In the genomic region with DNA sequence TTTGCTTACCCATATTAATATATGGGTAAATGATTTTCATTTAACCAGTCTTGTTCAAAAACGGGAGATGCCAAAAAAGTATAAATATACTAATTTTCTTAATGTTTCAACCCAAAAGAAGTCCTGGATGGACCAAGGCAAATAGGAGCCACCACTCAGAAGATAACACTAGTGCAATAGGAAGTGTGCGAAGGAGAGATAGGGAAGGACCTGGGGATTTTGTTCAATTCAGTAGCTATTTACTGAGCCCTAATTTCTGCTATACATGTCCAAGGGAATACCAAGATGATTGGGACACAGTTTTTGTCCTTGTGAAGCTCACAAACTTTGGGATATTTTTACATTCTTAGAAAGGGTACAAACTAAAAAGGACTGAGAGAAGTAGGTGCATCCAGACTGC, we compare ENCODE assay signal across 1 cellular context.
TF ChIP-seq lines count a peak whose summit lies in the region.

No MANE protein-coding gene starts in this region.

TF ChIP-seq in K562, 482 proteins besides CTCF, POLR2A, EP300 and RAD21 (continued from another document):
- TF ChIP-seq, protein P1, sequence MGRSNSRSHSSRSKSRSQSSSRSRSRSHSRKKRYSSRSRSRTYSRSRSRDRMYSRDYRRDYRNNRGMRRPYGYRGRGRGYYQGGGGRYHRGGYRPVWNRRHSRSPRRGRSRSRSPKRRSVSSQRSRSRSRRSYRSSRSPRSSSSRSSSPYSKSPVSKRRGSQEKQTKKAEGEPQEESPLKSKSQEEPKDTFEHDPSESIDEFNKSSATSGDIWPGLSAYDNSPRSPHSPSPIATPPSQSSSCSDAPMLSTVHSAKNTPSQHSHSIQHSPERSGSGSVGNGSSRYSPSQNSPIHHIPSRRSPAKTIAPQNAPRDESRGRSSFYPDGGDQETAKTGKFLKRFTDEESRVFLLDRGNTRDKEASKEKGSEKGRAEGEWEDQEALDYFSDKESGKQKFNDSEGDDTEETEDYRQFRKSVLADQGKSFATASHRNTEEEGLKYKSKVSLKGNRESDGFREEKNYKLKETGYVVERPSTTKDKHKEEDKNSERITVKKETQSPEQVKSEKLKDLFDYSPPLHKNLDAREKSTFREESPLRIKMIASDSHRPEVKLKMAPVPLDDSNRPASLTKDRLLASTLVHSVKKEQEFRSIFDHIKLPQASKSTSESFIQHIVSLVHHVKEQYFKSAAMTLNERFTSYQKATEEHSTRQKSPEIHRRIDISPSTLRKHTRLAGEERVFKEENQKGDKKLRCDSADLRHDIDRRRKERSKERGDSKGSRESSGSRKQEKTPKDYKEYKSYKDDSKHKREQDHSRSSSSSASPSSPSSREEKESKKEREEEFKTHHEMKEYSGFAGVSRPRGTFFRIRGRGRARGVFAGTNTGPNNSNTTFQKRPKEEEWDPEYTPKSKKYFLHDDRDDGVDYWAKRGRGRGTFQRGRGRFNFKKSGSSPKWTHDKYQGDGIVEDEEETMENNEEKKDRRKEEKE (IDR thresholded peaks at IDR 0.05; ENCODE audit: borderline replicate concordance in 1 of 2, control insufficient read depth in 1 of 2, low read depth in 2 of 2, low read length in 1 of 2), result no peak
- peak; percentile 80 for TF ChIP-seq TCF3 (CRISPR knock-in tag; IDR thresholded peaks at IDR 0.05)
- TF ChIP-seq PTTG1 (tag; IDR thresholded peaks at IDR 0.05; ENCODE audit: low read depth), result no peak
- TF ChIP-seq HNRNPL (IDR thresholded peaks at IDR 0.05; ENCODE audit: low read depth, low read length), result no peak
- peak; percentile 28; the same call in 1 of the 2 replicates for TF ChIP-seq STAT5A (IDR thresholded peaks at IDR 0.05; ENCODE audit: borderline replicate concordance, low read length)
- no peak for TF ChIP-seq GATA2 (CRISPR knock-in tag; IDR thresholded peaks at IDR 0.05)
- TF ChIP-seq, protein P2, sequence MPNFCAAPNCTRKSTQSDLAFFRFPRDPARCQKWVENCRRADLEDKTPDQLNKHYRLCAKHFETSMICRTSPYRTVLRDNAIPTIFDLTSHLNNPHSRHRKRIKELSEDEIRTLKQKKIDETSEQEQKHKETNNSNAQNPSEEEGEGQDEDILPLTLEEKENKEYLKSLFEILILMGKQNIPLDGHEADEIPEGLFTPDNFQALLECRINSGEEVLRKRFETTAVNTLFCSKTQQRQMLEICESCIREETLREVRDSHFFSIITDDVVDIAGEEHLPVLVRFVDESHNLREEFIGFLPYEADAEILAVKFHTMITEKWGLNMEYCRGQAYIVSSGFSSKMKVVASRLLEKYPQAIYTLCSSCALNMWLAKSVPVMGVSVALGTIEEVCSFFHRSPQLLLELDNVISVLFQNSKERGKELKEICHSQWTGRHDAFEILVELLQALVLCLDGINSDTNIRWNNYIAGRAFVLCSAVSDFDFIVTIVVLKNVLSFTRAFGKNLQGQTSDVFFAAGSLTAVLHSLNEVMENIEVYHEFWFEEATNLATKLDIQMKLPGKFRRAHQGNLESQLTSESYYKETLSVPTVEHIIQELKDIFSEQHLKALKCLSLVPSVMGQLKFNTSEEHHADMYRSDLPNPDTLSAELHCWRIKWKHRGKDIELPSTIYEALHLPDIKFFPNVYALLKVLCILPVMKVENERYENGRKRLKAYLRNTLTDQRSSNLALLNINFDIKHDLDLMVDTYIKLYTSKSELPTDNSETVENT (CRISPR knock-in tag; IDR thresholded peaks at IDR 0.05), result no peak
- no peak for TF ChIP-seq ZNF197 (CRISPR knock-in tag; IDR thresholded peaks at IDR 0.05; ENCODE audit: low read depth)
- TF ChIP-seq, protein P3, sequence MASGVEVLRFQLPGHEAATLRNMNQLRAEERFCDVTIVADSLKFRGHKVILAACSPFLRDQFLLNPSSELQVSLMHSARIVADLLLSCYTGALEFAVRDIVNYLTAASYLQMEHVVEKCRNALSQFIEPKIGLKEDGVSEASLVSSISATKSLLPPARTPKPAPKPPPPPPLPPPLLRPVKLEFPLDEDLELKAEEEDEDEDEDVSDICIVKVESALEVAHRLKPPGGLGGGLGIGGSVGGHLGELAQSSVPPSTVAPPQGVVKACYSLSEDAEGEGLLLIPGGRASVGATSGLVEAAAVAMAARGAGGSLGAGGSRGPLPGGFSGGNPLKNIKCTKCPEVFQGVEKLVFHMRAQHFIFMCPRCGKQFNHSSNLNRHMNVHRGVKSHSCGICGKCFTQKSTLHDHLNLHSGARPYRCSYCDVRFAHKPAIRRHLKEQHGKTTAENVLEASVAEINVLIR (CRISPR knock-in tag; IDR thresholded peaks at IDR 0.05), result no peak
- no peak for TF ChIP-seq SMAD3 (CRISPR knock-in tag; conservative IDR thresholded peaks at IDR 0.05)
- 0 out of 4 replicates have a peak, but pooled peaks of 1 of the 2 experiments have one; percentile 20 for TF ChIP-seq TBL1XR1 (IDR thresholded peaks at IDR 0.05; ENCODE audit: low read length in 2 of 2)
- no peak for TF ChIP-seq TBP (optimal IDR thresholded peaks at IDR 0.05; ENCODE audit: low read depth, low read length)
- TF ChIP-seq FOXA1 (IDR thresholded peaks at IDR 0.05; ENCODE audit: borderline replicate concordance), result no peak
- peak; percentile 27; the same call in 1 of the 2 replicates for TF ChIP-seq ELF1 (tag; IDR thresholded peaks at IDR 0.05)
- no peak for TF ChIP-seq ETV5 (CRISPR knock-in tag; IDR thresholded peaks at IDR 0.05; ENCODE audit: low read depth)
- no peak for TF ChIP-seq RB1 (IDR thresholded peaks at IDR 0.05; ENCODE audit: low read depth)
- TF ChIP-seq, protein P4, sequence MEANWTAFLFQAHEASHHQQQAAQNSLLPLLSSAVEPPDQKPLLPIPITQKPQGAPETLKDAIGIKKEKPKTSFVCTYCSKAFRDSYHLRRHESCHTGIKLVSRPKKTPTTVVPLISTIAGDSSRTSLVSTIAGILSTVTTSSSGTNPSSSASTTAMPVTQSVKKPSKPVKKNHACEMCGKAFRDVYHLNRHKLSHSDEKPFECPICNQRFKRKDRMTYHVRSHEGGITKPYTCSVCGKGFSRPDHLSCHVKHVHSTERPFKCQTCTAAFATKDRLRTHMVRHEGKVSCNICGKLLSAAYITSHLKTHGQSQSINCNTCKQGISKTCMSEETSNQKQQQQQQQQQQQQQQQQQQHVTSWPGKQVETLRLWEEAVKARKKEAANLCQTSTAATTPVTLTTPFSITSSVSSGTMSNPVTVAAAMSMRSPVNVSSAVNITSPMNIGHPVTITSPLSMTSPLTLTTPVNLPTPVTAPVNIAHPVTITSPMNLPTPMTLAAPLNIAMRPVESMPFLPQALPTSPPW (CRISPR knock-in tag; IDR thresholded peaks at IDR 0.05), result no peak
- no peak for TF ChIP-seq OTX1 (CRISPR knock-in tag; IDR thresholded peaks at IDR 0.05)
- TF ChIP-seq HDAC6 (IDR thresholded peaks at IDR 0.05; ENCODE audit: low read depth, low read length), result no peak
- TF ChIP-seq, protein P5, sequence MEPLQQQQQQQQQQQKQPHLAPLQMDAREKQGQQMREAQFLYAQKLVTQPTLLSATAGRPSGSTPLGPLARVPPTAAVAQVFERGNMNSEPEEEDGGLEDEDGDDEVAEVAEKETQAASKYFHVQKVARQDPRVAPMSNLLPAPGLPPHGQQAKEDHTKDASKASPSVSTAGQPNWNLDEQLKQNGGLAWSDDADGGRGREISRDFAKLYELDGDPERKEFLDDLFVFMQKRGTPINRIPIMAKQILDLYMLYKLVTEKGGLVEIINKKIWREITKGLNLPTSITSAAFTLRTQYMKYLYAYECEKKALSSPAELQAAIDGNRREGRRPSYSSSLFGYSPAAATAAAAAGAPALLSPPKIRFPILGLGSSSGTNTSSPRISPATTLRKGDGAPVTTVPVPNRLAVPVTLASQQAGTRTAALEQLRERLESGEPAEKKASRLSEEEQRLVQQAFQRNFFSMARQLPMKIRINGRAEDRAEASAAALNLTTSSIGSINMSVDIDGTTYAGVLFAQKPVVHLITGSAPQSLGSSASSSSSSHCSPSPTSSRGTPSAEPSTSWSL (CRISPR knock-in tag; IDR thresholded peaks at IDR 0.05; ENCODE audit: borderline replicate concordance), result no peak
- no peak for TF ChIP-seq SETDB1 (IDR thresholded peaks at IDR 0.05; ENCODE audit: low read length)
- TF ChIP-seq ETV6 (IDR thresholded peaks at IDR 0.05; ENCODE audit: borderline replicate concordance in 1 of 2, low read depth in 2 of 2, low read length in 1 of 2), result no peak
- no peak for TF ChIP-seq ETV6 (CRISPR knock-in tag; IDR thresholded peaks at IDR 0.05; ENCODE audit: borderline replicate concordance)
- no peak for TF ChIP-seq E2F3 (CRISPR knock-in tag; IDR thresholded peaks at IDR 0.05)
- no peak for TF ChIP-seq ZNF23 (CRISPR knock-in tag; IDR thresholded peaks at IDR 0.05)
